ENCODE assay signal across 20 cellular contexts in genomic region chr3:49912787-49913375, GRCh38. TPM values are rescaled to one million over a fixed set of nuclear protein-coding genes. Genes with fewer than 3 reads are reported as not detected.
DNase-seq lines count a peak whose midpoint lies in the region; ATAC-seq lines count a peak whose summit lies in the region.
"Had no signal": no experiment of that assay in that cellular context is flagged by ENCODE, and none has a peak within 500 bp of the region (broad histone marks: within the 10 kb centered on the region; RNA-seq: fewer than 3 reads in every experiment).

No MANE protein-coding gene starts in this region.

- no peak for ATAC-seq in HG03354 (IDR thresholded peaks at IDR 0.05; ENCODE audit: poor library complexity, severe bottlenecking, unreplicated experiment)
- ATAC-seq in HG03565 (IDR thresholded peaks at IDR 0.05; ENCODE audit: unreplicated experiment), result no peak
- ATAC-seq in HG02642 (IDR thresholded peaks at IDR 0.05; ENCODE audit: poor library complexity, unreplicated experiment), result no peak
- ATAC-seq: activated T-cell treated with anti-CD3 and anti-CD28 coated beads, Interleukin-2, amount 50 U/mL, for 72 hours; natural killer cell treated with Interleukin-12 subunit alpha and Interleukin-12 subunit beta and Interleukin-15 and Interleukin-18, amount 100 ng/mL, for 72 hours had no signal

- peak overlapping the region; percentile 10 for H3K27ac ChIP-seq in layer of hippocampus (ENCODE audit: low read depth, low read length)
- H3K27ac ChIP-seq: hepatocyte, prostate gland, spleen, VCaP had no signal

- peak; percentile 56 for DNase-seq in ELF-1 (ENCODE audit: low read depth, low spot score)
- DNase-seq in NCI-H187 treated with DMSO at 0.1 percent for 48 hours (lab: John Stamatoyannopoulos, UW), result peak; percentile 65
- DNase-seq in SK-N-DZ (ENCODE audit: low spot score), result peak; percentile 78
- DNase-seq: activated T-cell treated with anti-CD3 and anti-CD28 coated beads, Interleukin-2, amount 50 U/mL, for 72 hours; AML-193; effector CD4-positive, alpha-beta T cell; Kasumi-1; mesendoderm; NCI-H1436; NK-92 treated with Interleukin-12 subunit alpha and Interleukin-12 subunit beta, amount 100 ng/mL, for 24 hours; spleen; T-helper 1 cell had no signal

- no peaks in the 10 kb centered on the region for H3K27me3 ChIP-seq in layer of hippocampus (ENCODE audit: control insufficient read depth, insufficient read depth, low read length)
- H3K27me3 ChIP-seq: hepatocyte, spleen had no signal

RNA-seq across cellular contexts. Expression of gene MST1R, which starts 9.2 kb away (rescaled TPM):
- polyA plus RNA-seq in SK-N-DZ (2014; cell fraction: cytosol; rRNA removed), result 0.38 and 1.2 TPM in 2 replicates
- 2.8 and 4.0 TPM in 2 replicates for polyA plus RNA-seq in SK-N-DZ (2014; cell fraction: nucleus; rRNA removed)

RNA-seq across cellular contexts. Expression of gene MON1A, which starts 16.7 kb away (rescaled TPM):
- 18.5 and 18.9 TPM in 2 replicates for polyA plus RNA-seq in SK-N-DZ (2014; cell fraction: cytosol; rRNA removed)
- 9.2 and 14.4 TPM in 2 replicates for polyA plus RNA-seq in SK-N-DZ (2014; cell fraction: nucleus; rRNA removed)

RNA-seq across cellular contexts. Expression of gene RBM6, which starts 27.1 kb away (rescaled TPM):
- polyA plus RNA-seq in SK-N-DZ (2014; cell fraction: cytosol; rRNA removed), result 50.8 and 60.1 TPM in 2 replicates
- polyA plus RNA-seq in SK-N-DZ (2014; cell fraction: nucleus; rRNA removed), result 162 and 217 TPM in 2 replicates

RNA-seq across cellular contexts. Expression of gene CAMKV, which starts 43.2 kb away (rescaled TPM):
- 62.4 and 73.1 TPM in 2 replicates for polyA plus RNA-seq in SK-N-DZ (2014; cell fraction: cytosol; rRNA removed)
- polyA plus RNA-seq in SK-N-DZ (2014; cell fraction: nucleus; rRNA removed), result 427 and 437 TPM in 2 replicates
- polyA plus RNA-seq: spleen had no signal

RNA-seq across cellular contexts. Expression of gene TRAIP, which starts 56.5 kb away (rescaled TPM):
- polyA plus RNA-seq in SK-N-DZ (2014; cell fraction: cytosol; rRNA removed), result 25.6 and 25.9 TPM in 2 replicates
- polyA plus RNA-seq in SK-N-DZ (2014; cell fraction: nucleus; rRNA removed), result 110 and 121 TPM in 2 replicates
